1 cellular context compared by ENCODE assay signal in the genomic region with DNA sequence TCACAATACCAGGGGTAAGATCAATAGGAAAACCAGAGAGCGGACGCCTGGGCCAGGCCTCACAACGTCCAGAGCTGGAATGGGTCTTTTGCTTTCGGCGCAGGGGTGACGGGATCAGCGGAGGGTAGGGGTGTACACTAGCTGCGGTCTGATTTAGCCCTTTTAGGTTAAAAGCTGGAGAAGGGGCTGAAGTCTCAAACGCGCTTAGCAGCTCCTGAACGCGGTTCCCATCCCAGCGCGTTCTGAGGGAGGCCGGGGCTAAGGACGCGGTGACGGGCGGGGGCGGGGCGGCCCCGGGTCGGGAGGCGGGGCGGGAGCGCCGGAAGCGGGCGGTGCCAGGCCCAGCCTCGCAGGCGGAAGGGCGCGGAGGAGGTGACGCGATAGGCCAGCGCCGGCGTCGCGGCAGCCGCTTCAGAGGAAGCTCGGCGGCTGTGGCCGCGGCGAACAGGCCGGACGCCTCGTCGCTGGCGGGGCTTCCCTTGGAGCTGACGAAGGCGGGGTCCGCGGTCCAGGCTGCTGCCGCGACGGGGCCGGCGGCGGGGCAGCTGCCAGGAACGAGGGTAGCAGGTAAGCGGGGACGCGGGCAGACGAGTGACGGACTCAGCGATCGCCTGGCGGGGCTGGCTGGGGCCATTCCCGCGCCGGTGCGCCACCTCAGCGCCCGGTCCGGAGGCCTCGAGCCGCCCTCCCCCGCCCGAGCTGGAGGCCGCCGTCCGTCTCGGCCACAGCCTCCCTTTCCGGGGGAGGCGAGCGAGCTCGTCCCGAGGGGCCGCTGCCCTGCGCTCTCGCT.
A peak's percentile ranks its signal among the peaks of the same experiment; 100 is the strongest.
TF ChIP-seq lines count a peak whose summit lies in the region.

A gene with protein sequence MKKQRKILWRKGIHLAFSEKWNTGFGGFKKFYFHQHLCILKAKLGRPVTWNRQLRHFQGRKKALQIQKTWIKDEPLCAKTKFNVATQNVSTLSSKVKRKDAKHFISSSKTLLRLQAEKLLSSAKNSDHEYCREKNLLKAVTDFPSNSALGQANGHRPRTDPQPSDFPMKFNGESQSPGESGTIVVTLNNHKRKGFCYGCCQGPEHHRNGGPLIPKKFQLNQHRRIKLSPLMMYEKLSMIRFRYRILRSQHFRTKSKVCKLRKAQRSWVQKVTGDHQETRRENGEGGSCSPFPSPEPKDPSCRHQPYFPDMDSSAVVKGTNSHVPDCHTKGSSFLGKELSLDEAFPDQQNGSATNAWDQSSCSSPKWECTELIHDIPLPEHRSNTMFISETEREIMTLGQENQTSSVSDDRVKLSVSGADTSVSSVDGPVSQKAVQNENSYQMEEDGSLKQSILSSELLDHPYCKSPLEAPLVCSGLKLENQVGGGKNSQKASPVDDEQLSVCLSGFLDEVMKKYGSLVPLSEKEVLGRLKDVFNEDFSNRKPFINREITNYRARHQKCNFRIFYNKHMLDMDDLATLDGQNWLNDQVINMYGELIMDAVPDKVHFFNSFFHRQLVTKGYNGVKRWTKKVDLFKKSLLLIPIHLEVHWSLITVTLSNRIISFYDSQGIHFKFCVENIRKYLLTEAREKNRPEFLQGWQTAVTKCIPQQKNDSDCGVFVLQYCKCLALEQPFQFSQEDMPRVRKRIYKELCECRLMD (plus strand): TSS at position 414 of the 790 bp plus-strand sequence. CDS start 17,262 bp downstream, outside the sequence.

TF ChIP-seq in K562, 482 proteins besides CTCF, POLR2A, EP300 and RAD21 (continued from another document and continues in another):
- TF ChIP-seq, protein P1, sequence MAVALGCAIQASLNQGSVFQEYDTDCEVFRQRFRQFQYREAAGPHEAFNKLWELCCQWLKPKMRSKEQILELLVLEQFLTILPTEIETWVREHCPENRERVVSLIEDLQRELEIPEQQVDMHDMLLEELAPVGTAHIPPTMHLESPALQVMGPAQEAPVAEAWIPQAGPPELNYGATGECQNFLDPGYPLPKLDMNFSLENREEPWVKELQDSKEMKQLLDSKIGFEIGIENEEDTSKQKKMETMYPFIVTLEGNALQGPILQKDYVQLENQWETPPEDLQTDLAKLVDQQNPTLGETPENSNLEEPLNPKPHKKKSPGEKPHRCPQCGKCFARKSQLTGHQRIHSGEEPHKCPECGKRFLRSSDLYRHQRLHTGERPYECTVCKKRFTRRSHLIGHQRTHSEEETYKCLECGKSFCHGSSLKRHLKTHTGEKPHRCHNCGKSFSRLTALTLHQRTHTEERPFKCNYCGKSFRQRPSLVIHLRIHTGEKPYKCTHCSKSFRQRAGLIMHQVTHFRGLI (CRISPR knock-in tag; IDR thresholded peaks at IDR 0.05) = no peak
- TF ChIP-seq, protein P2, sequence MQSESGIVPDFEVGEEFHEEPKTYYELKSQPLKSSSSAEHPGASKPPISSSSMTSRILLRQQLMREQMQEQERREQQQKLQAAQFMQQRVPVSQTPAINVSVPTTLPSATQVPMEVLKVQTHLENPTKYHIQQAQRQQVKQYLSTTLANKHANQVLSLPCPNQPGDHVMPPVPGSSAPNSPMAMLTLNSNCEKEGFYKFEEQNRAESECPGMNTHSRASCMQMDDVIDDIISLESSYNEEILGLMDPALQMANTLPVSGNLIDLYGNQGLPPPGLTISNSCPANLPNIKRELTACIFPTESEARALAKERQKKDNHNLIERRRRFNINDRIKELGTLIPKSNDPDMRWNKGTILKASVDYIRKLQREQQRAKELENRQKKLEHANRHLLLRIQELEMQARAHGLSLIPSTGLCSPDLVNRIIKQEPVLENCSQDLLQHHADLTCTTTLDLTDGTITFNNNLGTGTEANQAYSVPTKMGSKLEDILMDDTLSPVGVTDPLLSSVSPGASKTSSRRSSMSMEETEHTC (IDR thresholded peaks at IDR 0.05) = no peak
- TF ChIP-seq CREM (IDR thresholded peaks at IDR 0.05; ENCODE audit: low read depth) (peak; percentile 99), CBX3 (IDR thresholded peaks at IDR 0.05; ENCODE audit: borderline replicate concordance in 1 of 2, low read length in 2 of 2) (0 out of 3 replicates have a peak, but pooled peaks of 1 of the 2 experiments have one; percentile 20), PHF8 (IDR thresholded peaks at IDR 0.05; ENCODE audit: borderline replicate concordance, low read length) (peak; percentile 99), POLR2G (IDR thresholded peaks at IDR 0.05; ENCODE audit: low read depth, low read length) (peak; percentile 98), FOXP1 (CRISPR knock-in tag; IDR thresholded peaks at IDR 0.05) (no peak), CTBP1 (IDR thresholded peaks at IDR 0.05; ENCODE audit: borderline replicate concordance) (peak; percentile 53), TEAD2 (tag; IDR thresholded peaks at IDR 0.05) (no peak), HMGN3 (IDR thresholded peaks at IDR 0.05; ENCODE audit: borderline replicate concordance, extremely low read depth, insufficient read length, low read depth, low read length) (peak; percentile 37), GTF2E2 (tag; IDR thresholded peaks at IDR 0.05) (0 out of 2 replicates have a peak, but pooled peaks have one; percentile 69), ZSCAN32 (CRISPR knock-in tag; IDR thresholded peaks at IDR 0.05) (no peak), RFX7 (CRISPR knock-in tag; IDR thresholded peaks at IDR 0.05) (no peak), EP400 (IDR thresholded peaks at IDR 0.05) (peak; percentile 52), KAT8 (IDR thresholded peaks at IDR 0.05; ENCODE audit: low read depth) (no peak), TBP (optimal IDR thresholded peaks at IDR 0.05; ENCODE audit: low read depth, low read length) (peak; percentile 68), ZNF263 (CRISPR knock-in tag; IDR thresholded peaks at IDR 0.05; ENCODE audit: borderline replicate concordance) (peak; percentile 49; the same call in 1 of the 2 replicates), SAFB (IDR thresholded peaks at IDR 0.05; ENCODE audit: borderline replicate concordance, low read depth, low read length) (0 out of 2 replicates have a peak, but pooled peaks have one; percentile 18), MAZ (CRISPR knock-in tag; conservative IDR thresholded peaks at IDR 0.05 in 1 of 2, IDR thresholded peaks at IDR 0.05 in 1 of 2) (peak; percentile 72 to 74; a peak in 3 of 4 replicates), SRSF3 (IDR thresholded peaks at IDR 0.05; ENCODE audit: insufficient read depth, low read length) (0 out of 2 replicates have a peak, but pooled peaks have one; percentile 3), DACH1 (IDR thresholded peaks at IDR 0.05; ENCODE audit: partially characterized antibody) (no peak), CBX1 (IDR thresholded peaks at IDR 0.05; ENCODE audit: low read depth) (peak; percentile 27; the same call in 1 of the 2 replicates), CCNT2 (IDR thresholded peaks at IDR 0.05; ENCODE audit: borderline replicate concordance, extremely low read depth, insufficient read length, low read depth, low read length) (peak; percentile 68), ELF1 (tag; IDR thresholded peaks at IDR 0.05) (peak; percentile 90), PHTF2 (CRISPR knock-in tag; IDR thresholded peaks at IDR 0.05) (no peak), ZNF431 (CRISPR knock-in tag; IDR thresholded peaks at IDR 0.05) (peak; percentile 35; the same call in 1 of the 2 replicates), GABPA (tag; conservative IDR thresholded peaks at IDR 0.05; ENCODE audit: low read depth) (peak; percentile 96), KDM5B (IDR thresholded peaks at IDR 0.05; ENCODE audit: insufficient replicate concordance, low read depth, low read length) (peak; percentile 95), SMAD4 (CRISPR knock-in tag; conservative IDR thresholded peaks at IDR 0.05) (peak; percentile 67), ZC3H4 (CRISPR knock-in tag; IDR thresholded peaks at IDR 0.05; ENCODE audit: borderline replicate concordance) (0 out of 2 replicates have a peak, but pooled peaks have one; percentile 34), HDAC1 (IDR thresholded peaks at IDR 0.05) (peak in 1 of 2 experiments; percentile 83; a peak in 2 of 4 replicates)
- TF ChIP-seq, protein P3, sequence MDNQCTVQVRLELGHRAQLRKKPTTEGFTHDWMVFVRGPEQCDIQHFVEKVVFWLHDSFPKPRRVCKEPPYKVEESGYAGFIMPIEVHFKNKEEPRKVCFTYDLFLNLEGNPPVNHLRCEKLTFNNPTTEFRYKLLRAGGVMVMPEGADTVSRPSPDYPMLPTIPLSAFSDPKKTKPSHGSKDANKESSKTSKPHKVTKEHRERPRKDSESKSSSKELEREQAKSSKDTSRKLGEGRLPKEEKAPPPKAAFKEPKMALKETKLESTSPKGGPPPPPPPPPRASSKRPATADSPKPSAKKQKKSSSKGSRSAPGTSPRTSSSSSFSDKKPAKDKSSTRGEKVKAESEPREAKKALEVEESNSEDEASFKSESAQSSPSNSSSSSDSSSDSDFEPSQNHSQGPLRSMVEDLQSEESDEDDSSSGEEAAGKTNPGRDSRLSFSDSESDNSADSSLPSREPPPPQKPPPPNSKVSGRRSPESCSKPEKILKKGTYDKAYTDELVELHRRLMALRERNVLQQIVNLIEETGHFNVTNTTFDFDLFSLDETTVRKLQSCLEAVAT (IDR thresholded peaks at IDR 0.05) = no peak
- TF ChIP-seq, protein P4, sequence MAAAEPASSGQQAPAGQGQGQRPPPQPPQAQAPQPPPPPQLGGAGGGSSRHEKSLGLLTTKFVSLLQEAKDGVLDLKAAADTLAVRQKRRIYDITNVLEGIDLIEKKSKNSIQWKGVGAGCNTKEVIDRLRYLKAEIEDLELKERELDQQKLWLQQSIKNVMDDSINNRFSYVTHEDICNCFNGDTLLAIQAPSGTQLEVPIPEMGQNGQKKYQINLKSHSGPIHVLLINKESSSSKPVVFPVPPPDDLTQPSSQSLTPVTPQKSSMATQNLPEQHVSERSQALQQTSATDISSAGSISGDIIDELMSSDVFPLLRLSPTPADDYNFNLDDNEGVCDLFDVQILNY (CRISPR knock-in tag; IDR thresholded peaks at IDR 0.05) = peak; percentile 94
- TF ChIP-seq, protein P5, sequence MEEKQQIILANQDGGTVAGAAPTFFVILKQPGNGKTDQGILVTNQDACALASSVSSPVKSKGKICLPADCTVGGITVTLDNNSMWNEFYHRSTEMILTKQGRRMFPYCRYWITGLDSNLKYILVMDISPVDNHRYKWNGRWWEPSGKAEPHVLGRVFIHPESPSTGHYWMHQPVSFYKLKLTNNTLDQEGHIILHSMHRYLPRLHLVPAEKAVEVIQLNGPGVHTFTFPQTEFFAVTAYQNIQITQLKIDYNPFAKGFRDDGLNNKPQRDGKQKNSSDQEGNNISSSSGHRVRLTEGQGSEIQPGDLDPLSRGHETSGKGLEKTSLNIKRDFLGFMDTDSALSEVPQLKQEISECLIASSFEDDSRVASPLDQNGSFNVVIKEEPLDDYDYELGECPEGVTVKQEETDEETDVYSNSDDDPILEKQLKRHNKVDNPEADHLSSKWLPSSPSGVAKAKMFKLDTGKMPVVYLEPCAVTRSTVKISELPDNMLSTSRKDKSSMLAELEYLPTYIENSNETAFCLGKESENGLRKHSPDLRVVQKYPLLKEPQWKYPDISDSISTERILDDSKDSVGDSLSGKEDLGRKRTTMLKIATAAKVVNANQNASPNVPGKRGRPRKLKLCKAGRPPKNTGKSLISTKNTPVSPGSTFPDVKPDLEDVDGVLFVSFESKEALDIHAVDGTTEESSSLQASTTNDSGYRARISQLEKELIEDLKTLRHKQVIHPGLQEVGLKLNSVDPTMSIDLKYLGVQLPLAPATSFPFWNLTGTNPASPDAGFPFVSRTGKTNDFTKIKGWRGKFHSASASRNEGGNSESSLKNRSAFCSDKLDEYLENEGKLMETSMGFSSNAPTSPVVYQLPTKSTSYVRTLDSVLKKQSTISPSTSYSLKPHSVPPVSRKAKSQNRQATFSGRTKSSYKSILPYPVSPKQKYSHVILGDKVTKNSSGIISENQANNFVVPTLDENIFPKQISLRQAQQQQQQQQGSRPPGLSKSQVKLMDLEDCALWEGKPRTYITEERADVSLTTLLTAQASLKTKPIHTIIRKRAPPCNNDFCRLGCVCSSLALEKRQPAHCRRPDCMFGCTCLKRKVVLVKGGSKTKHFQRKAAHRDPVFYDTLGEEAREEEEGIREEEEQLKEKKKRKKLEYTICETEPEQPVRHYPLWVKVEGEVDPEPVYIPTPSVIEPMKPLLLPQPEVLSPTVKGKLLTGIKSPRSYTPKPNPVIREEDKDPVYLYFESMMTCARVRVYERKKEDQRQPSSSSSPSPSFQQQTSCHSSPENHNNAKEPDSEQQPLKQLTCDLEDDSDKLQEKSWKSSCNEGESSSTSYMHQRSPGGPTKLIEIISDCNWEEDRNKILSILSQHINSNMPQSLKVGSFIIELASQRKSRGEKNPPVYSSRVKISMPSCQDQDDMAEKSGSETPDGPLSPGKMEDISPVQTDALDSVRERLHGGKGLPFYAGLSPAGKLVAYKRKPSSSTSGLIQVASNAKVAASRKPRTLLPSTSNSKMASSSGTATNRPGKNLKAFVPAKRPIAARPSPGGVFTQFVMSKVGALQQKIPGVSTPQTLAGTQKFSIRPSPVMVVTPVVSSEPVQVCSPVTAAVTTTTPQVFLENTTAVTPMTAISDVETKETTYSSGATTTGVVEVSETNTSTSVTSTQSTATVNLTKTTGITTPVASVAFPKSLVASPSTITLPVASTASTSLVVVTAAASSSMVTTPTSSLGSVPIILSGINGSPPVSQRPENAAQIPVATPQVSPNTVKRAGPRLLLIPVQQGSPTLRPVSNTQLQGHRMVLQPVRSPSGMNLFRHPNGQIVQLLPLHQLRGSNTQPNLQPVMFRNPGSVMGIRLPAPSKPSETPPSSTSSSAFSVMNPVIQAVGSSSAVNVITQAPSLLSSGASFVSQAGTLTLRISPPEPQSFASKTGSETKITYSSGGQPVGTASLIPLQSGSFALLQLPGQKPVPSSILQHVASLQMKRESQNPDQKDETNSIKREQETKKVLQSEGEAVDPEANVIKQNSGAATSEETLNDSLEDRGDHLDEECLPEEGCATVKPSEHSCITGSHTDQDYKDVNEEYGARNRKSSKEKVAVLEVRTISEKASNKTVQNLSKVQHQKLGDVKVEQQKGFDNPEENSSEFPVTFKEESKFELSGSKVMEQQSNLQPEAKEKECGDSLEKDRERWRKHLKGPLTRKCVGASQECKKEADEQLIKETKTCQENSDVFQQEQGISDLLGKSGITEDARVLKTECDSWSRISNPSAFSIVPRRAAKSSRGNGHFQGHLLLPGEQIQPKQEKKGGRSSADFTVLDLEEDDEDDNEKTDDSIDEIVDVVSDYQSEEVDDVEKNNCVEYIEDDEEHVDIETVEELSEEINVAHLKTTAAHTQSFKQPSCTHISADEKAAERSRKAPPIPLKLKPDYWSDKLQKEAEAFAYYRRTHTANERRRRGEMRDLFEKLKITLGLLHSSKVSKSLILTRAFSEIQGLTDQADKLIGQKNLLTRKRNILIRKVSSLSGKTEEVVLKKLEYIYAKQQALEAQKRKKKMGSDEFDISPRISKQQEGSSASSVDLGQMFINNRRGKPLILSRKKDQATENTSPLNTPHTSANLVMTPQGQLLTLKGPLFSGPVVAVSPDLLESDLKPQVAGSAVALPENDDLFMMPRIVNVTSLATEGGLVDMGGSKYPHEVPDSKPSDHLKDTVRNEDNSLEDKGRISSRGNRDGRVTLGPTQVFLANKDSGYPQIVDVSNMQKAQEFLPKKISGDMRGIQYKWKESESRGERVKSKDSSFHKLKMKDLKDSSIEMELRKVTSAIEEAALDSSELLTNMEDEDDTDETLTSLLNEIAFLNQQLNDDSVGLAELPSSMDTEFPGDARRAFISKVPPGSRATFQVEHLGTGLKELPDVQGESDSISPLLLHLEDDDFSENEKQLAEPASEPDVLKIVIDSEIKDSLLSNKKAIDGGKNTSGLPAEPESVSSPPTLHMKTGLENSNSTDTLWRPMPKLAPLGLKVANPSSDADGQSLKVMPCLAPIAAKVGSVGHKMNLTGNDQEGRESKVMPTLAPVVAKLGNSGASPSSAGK (IDR thresholded peaks at IDR 0.05) = no peak
- TF ChIP-seq, protein P6, sequence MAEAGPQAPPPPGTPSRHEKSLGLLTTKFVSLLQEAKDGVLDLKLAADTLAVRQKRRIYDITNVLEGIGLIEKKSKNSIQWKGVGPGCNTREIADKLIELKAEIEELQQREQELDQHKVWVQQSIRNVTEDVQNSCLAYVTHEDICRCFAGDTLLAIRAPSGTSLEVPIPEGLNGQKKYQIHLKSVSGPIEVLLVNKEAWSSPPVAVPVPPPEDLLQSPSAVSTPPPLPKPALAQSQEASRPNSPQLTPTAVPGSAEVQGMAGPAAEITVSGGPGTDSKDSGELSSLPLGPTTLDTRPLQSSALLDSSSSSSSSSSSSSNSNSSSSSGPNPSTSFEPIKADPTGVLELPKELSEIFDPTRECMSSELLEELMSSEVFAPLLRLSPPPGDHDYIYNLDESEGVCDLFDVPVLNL (CRISPR knock-in tag; IDR thresholded peaks at IDR 0.05; ENCODE audit: low read depth) = peak; percentile 39; the same call in 1 of the 2 replicates
